Comparison of ENCODE assay signal across 1 cellular context in genomic region chr2:119488245-119489182, GRCh38.
TF ChIP-seq lines count a peak whose summit lies in the region.

No MANE protein-coding gene starts in this region.

TF ChIP-seq in K562, 482 proteins besides CTCF, POLR2A, EP300 and RAD21:
- TF ChIP-seq FUS (optimal IDR thresholded peaks at IDR 0.05; ENCODE audit: low read depth, low read length) (no peak), ZNF347 (CRISPR knock-in tag; IDR thresholded peaks at IDR 0.05; ENCODE audit: low read depth) (no peak), MCM5 (IDR thresholded peaks at IDR 0.05; ENCODE audit: low read depth) (no peak), ZNF586 (CRISPR knock-in tag; conservative IDR thresholded peaks at IDR 0.05) (no peak), XRCC5 (IDR thresholded peaks at IDR 0.05; ENCODE audit: low read depth, low read length) (no peak), TCF15 (CRISPR knock-in tag; IDR thresholded peaks at IDR 0.05) (no peak), PREB (CRISPR knock-in tag; IDR thresholded peaks at IDR 0.05) (no peak), RBM15 (IDR thresholded peaks at IDR 0.05; ENCODE audit: insufficient read depth, low read length) (no peak), THRA (IDR thresholded peaks at IDR 0.05) (no peak), MTA2 (IDR thresholded peaks at IDR 0.05; ENCODE audit: low read depth) (no peak), ZNF707 (CRISPR knock-in tag; conservative IDR thresholded peaks at IDR 0.05) (no peak), USF1 (CRISPR knock-in tag; IDR thresholded peaks at IDR 0.05) (no peak), ZNF584 (CRISPR knock-in tag; IDR thresholded peaks at IDR 0.05; ENCODE audit: low read depth) (no peak), ARID2 (IDR thresholded peaks at IDR 0.05) (no peak)
